Comparison of ENCODE assay signal across 14 cellular contexts in genomic region chr1:45172015-45172414, GRCh38. TPM values are rescaled to one million over a fixed set of nuclear protein-coding genes. Genes with fewer than 3 reads are reported as not detected.
DNase-seq lines count a peak whose midpoint lies in the region; ATAC-seq and TF ChIP-seq lines count a peak whose summit lies in the region.
"Had no signal": no experiment of that assay in that cellular context is flagged by ENCODE, and none has a peak within 500 bp of the region (broad histone marks: within the 10 kb centered on the region; RNA-seq: fewer than 3 reads in every experiment).

No MANE protein-coding gene starts in this region.

- WGBS in hepatocyte (ENCODE audit: low lambda C conversion rate, missing lambda C conversion rate), result 63% methylated on average over 7 of the region's 7 CpGs
- no CpG with 5 or more reads among the region's 7 CpGs for WGBS in neuronal stem cell (ENCODE audit: extremely low coverage in 2 of 2, insufficient read length in 2 of 2, insufficient replicate concordance in 1 of 2), 2 donors

- H3K36me3 ChIP-seq in hepatocyte (replicated peaks; ENCODE audit: insufficient read depth, low read depth) (no peaks in the 10 kb centered on the region), neuronal stem cell (replicated peaks in 1 of 2; ENCODE audit: control insufficient read depth in 2 of 2, insufficient read depth in 2 of 2, low read length in 2 of 2) (no peaks in the 10 kb centered on the region)

- H3K18ac ChIP-seq in neuronal stem cell (ENCODE audit: low read length), result no peak overlapping the region

- H3K4me1 Mint-ChIP-seq in activated T-helper 2 cell treated with anti-CD3 and anti-CD28 coated beads, Interferon-gamma antibody, Interleukin-2, Interleukin-4, amounts not matched to agents 10 μg/mL and 5 μg/mL and 100 μg/mL, durations not matched to agents 14 hours and 24 hours and 36 hours (ENCODE audit: low read depth), result no peaks in the 10 kb centered on the region
- H3K4me1 Mint-ChIP-seq: activated CD4-positive, alpha-beta T cell treated with anti-CD3 and anti-CD28 coated beads for 36 hours had no signal

- DNase-seq in DMS153 treated with DMSO at 0.1 percent for 48 hours (lab: John Stamatoyannopoulos, UW; ENCODE audit: unreplicated experiment) (peak; percentile 39), LoVo (ENCODE audit: low spot score) (peak; percentile 79), SHP77 treated with DMSO at 0.1 percent for 48 hours (lab: John Stamatoyannopoulos, UW) (peak; percentile 19), hepatocyte (ENCODE audit: low spot score) (peak; percentile 43), neuronal stem cell (ENCODE audit: low spot score) (no peak), DMS 273 treated with DMSO at 0.1 percent for 48 hours (lab: John Stamatoyannopoulos, UW) (no peak)
- no peak for DNase-seq in activated T-helper 2 cell treated with anti-CD3 and anti-CD28 coated beads, Interferon-gamma antibody, Interleukin-2, Interleukin-4, amounts not matched to agents 10 μg/mL and 5 μg/mL and 100 μg/mL, durations not matched to agents 14 hours and 24 hours and 36 hours (ENCODE audit: low spot score)
- DNase-seq: activated CD4-positive, alpha-beta T cell treated with anti-CD3 and anti-CD28 coated beads for 36 hours; activated effector memory CD4-positive, alpha-beta T cell treated with Interleukin-2 at 50 U/mL for 16 hours; NCI-H524 treated with DMSO at 0.1 percent for 48 hours; stimulated activated CD4-positive, alpha-beta T cell treated with anti-CD3 and anti-CD28 coated beads, Interleukin-4, amount 100 ng/mL, for 1 hour; stimulated activated naive CD4-positive, alpha-beta T cell treated with Interleukin-2 at 50 U/mL for 16 hours; SW 1271 had no signal

- no peak overlapping the region for H4K91ac ChIP-seq in neuronal stem cell (ENCODE audit: low read depth, low read length, poor library complexity)

- peaks cover 3% of the 10 kb centered on the region for H3K27me3 Mint-ChIP-seq in activated T-helper 2 cell treated with anti-CD3 and anti-CD28 coated beads, Interferon-gamma antibody, Interleukin-2, Interleukin-4, amounts not matched to agents 10 μg/mL and 5 μg/mL and 100 μg/mL, durations not matched to agents 14 hours and 24 hours and 36 hours (ENCODE audit: low read depth)
- H3K27me3 Mint-ChIP-seq: activated CD4-positive, alpha-beta T cell treated with anti-CD3 and anti-CD28 coated beads for 36 hours had no signal

- intact Hi-C loops in activated T-helper 2 cell treated with anti-CD3 and anti-CD28 coated beads, Interferon-gamma antibody, Interleukin-2, Interleukin-4, amounts not matched to agents 10 μg/mL and 5 μg/mL and 100 μg/mL, durations not matched to agents 14 hours and 24 hours and 36 hours (cut with micrococcal nuclease), result no loop called here

- H3K4me3 ChIP-seq in hepatocyte, result no peak overlapping the region
- H3K4me3 ChIP-seq in neuronal stem cell (ENCODE audit: low read length in 2 of 2), result no peak overlapping the region

- no peak overlapping the region for H2AK5ac ChIP-seq in neuronal stem cell (ENCODE audit: low read depth, low read length)

- H3K27me3 ChIP-seq in hepatocyte (no peaks in the 10 kb centered on the region), neuronal stem cell (ENCODE audit: control insufficient read depth in 3 of 3, insufficient read depth in 3 of 3, low read depth in 1 of 3, low read length in 3 of 3) (no peaks in the 10 kb centered on the region)

- no peak overlapping the region for H3K27ac Mint-ChIP-seq in activated T-helper 2 cell treated with anti-CD3 and anti-CD28 coated beads, Interferon-gamma antibody, Interleukin-2, Interleukin-4, amounts not matched to agents 10 μg/mL and 5 μg/mL and 100 μg/mL, durations not matched to agents 14 hours and 24 hours and 36 hours
- H3K27ac Mint-ChIP-seq: activated CD4-positive, alpha-beta T cell treated with anti-CD3 and anti-CD28 coated beads for 36 hours had no signal

- H3K9me3 ChIP-seq in hepatocyte (ENCODE audit: low read depth) (no peaks in the 10 kb centered on the region), neuronal stem cell (replicated peaks in 1 of 2; ENCODE audit: control insufficient read depth in 2 of 2, insufficient read depth in 1 of 2, low read depth in 1 of 2, low read length in 2 of 2) (no peaks in the 10 kb centered on the region)

- H3K4me2 ChIP-seq in hepatocyte (peak overlapping the region; percentile 41), neuronal stem cell (ENCODE audit: insufficient read depth, low read length, poor library complexity, severe bottlenecking) (no peak overlapping the region)

- no peak overlapping the region for H2BK12ac ChIP-seq in neuronal stem cell (ENCODE audit: low read length)

- TF ChIP-seq CTCF in hepatocyte (IDR thresholded peaks at IDR 0.05; ENCODE audit: poor library complexity), result no peak

- no peak overlapping the region for H2BK5ac ChIP-seq in neuronal stem cell (ENCODE audit: low read length)

- no peak overlapping the region for H2BK15ac ChIP-seq in neuronal stem cell (ENCODE audit: low read length)

- no peak overlapping the region for H3K9ac ChIP-seq in neuronal stem cell (ENCODE audit: low read depth, low read length, poor library complexity)

- no peak overlapping the region for H3K4ac ChIP-seq in neuronal stem cell (ENCODE audit: low read length)

- H4K20me1 ChIP-seq in hepatocyte (ENCODE audit: insufficient read depth, poor library complexity, severe bottlenecking), result no peaks in the 10 kb centered on the region

- H3K23ac ChIP-seq in neuronal stem cell (ENCODE audit: low read depth, low read length, poor library complexity), result no peak overlapping the region

- no peak for ATAC-seq in HG03469 (IDR thresholded peaks at IDR 0.05; ENCODE audit: unreplicated experiment)
- ATAC-seq: activated CD4-positive, alpha-beta T cell treated with anti-CD3 and anti-CD28 coated beads for 36 hours had no signal

- H3K27ac ChIP-seq in hepatocyte (no peak overlapping the region), neuronal stem cell (replicated peaks; ENCODE audit: low read length) (no peak overlapping the region)

- no peaks in the 10 kb centered on the region for H3K9me2 ChIP-seq in hepatocyte (replicated peaks; ENCODE audit: insufficient read depth)

- no peak overlapping the region for H2BK120ac ChIP-seq in neuronal stem cell (ENCODE audit: low read depth, low read length)

- no peak overlapping the region for H3K14ac ChIP-seq in neuronal stem cell (ENCODE audit: low read length)

- no peak overlapping the region for H3K4me3 Mint-ChIP-seq in activated T-helper 2 cell treated with anti-CD3 and anti-CD28 coated beads, Interferon-gamma antibody, Interleukin-2, Interleukin-4, amounts not matched to agents 10 μg/mL and 5 μg/mL and 100 μg/mL, durations not matched to agents 14 hours and 24 hours and 36 hours (ENCODE audit: low read depth)
- H3K4me3 Mint-ChIP-seq: activated CD4-positive, alpha-beta T cell treated with anti-CD3 and anti-CD28 coated beads for 36 hours had no signal

- H3K36me3 Mint-ChIP-seq in activated T-helper 2 cell treated with anti-CD3 and anti-CD28 coated beads, Interferon-gamma antibody, Interleukin-2, Interleukin-4, amounts not matched to agents 10 μg/mL and 5 μg/mL and 100 μg/mL, durations not matched to agents 14 hours and 24 hours and 36 hours (ENCODE audit: low read depth), result no peaks in the 10 kb centered on the region

- H3K79me2 ChIP-seq in hepatocyte, result no peaks in the 10 kb centered on the region

- H3K4me1 ChIP-seq in hepatocyte (ENCODE audit: insufficient read depth) (no peaks in the 10 kb centered on the region), neuronal stem cell (ENCODE audit: control insufficient read depth in 2 of 2, insufficient read depth in 1 of 2, low read depth in 1 of 2, low read length in 2 of 2) (no peaks in the 10 kb centered on the region)

- H4K8ac ChIP-seq in neuronal stem cell (ENCODE audit: low read depth, low read length), result no peak overlapping the region

- no peaks in the 10 kb centered on the region for H3K79me1 ChIP-seq in neuronal stem cell (ENCODE audit: low read depth, low read length)

- H2AFZ ChIP-seq in hepatocyte (no peak overlapping the region), neuronal stem cell (ENCODE audit: low read length) (no peak overlapping the region)

- H3K9me3 Mint-ChIP-seq in activated T-helper 2 cell treated with anti-CD3 and anti-CD28 coated beads, Interferon-gamma antibody, Interleukin-2, Interleukin-4, amounts not matched to agents 10 μg/mL and 5 μg/mL and 100 μg/mL, durations not matched to agents 14 hours and 24 hours and 36 hours, result peaks cover 4% of the 10 kb centered on the region

RNA-seq across cellular contexts. Expression of gene ZSWIM5, which starts 34.4 kb away (rescaled TPM):
- total RNA-seq in hepatocyte, result 4.0 and 4.1 TPM in 2 replicates
- polyA plus RNA-seq in hepatocyte, result 2.0 and 2.9 TPM in 2 replicates
- total RNA-seq in activated T-helper 2 cell treated with anti-CD3 and anti-CD28 coated beads, Interferon-gamma antibody, Interleukin-2, Interleukin-4, amounts not matched to agents 10 μg/mL and 5 μg/mL and 100 μg/mL, durations not matched to agents 14 hours and 24 hours and 36 hours, result 0.14 and 0.21 TPM in 2 replicates
- 3.1 TPM for polyA plus RNA-seq in neuronal stem cell (2013, experiment 1 of 2)
- polyA plus RNA-seq in neuronal stem cell (2013, experiment 2 of 2), result 2.9 TPM

Comparison
In these comparisons a context has a peak if more than half of its experiments do, and no peak if none do; other contexts are left out.
1. DNase-seq: peak in DMS153 treated with DMSO at 0.1 percent for 48 hours (single experiment), LoVo (single experiment), SHP77 treated with DMSO at 0.1 percent for 48 hours (single experiment) and hepatocyte (single experiment); none in activated T-helper 2 cell treated with anti-CD3 and anti-CD28 coated beads, Interferon-gamma antibody, Interleukin-2, Interleukin-4, amounts not matched to agents 10 μg/mL and 5 μg/mL and 100 μg/mL, durations not matched to agents 14 hours and 24 hours and 36 hours (single experiment), neuronal stem cell (single experiment) and DMS 273 treated with DMSO at 0.1 percent for 48 hours (single experiment).